In the genomic region with DNA sequence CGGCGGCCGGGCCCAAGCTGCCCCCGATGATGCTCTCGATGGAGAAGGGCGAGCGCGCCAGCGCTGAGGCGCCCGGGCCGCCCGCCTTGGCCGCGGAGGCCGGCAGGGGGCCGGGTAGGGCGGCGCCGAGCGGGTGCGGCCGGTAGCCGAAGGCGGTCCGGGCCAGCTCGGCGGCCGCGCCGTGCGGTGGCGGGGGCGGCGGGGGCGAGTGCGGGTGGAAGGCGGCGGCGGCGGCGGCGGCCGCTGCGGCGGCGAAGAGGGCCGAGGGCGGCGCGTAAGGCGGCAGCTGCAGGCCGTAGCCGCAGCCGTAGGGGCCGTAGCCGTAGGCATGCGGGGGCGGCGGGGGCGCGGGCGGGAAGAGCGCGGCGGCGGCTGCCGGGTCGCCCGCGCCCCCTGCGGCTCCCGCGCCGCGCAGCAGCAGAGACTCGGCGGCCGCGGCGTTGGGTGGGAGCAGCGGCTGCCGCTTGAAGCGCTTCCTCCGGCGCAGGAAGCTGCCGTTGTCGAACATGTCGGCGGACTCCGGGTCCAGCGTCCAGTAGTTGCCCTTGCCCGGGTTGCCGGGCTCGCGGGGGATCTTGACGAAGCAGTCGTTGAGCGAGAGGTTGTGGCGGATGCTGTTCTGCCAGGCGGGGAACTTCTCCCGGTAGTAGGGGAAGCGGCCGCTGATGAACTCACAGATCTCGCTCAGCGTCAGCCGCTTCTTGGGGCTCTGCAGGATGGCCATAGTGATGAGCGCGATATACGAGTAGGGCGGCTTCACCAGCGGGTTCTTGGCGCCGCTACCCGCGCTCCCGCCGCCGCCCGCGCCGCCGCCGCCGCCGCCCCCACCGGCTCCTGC, we compare ENCODE assay signal across 8 cellular contexts. TPM values are rescaled to one million over a fixed set of nuclear protein-coding genes. Genes with fewer than 3 reads are reported as not detected.
DNase-seq lines count a peak whose midpoint lies in the region; ATAC-seq and TF ChIP-seq lines count a peak whose summit lies in the region.

No MANE protein-coding gene starts in this region.

- no peak overlapping the region for H2AFZ ChIP-seq in ACC112 (ENCODE audit: low read length, unreplicated experiment)

- in situ Hi-C loops in GM13977 (cut with MboI; ENCODE audit: low pct_unique_long_range_greater_than_20kb, low sequenced_read_pairs, unreplicated experiment) = no loop called here

- peak overlapping the region; percentile 82 for H3K27ac Mint-ChIP-seq in activated T-cell treated with anti-CD3 and anti-CD28 coated beads, Interleukin-2, amount 50 U/mL, for 24 hours
- H3K27ac Mint-ChIP-seq in progenitor cell of endocrine pancreas = peak overlapping the region; percentile 69

- TF ChIP-seq CTCF in GM13977 (IDR thresholded peaks at IDR 0.05; ENCODE audit: extremely low read depth, insufficient read depth, missing control alignments) (no peak), fibroblast of the aortic adventitia (IDR thresholded peaks at IDR 0.05; ENCODE audit: insufficient read depth, low read length) (no peak), progenitor cell of endocrine pancreas (IDR thresholded peaks at IDR 0.05; ENCODE audit: unreplicated experiment) (no peak)

- ATAC-seq in HG03159 (IDR thresholded peaks at IDR 0.05; ENCODE audit: unreplicated experiment) (no peak), GM21528 (IDR thresholded peaks at IDR 0.05; ENCODE audit: low FRiP score, unreplicated experiment) (no peak)

- H3K4me3 ChIP-seq in ACC112 (ENCODE audit: low read depth, low read length) = peak overlapping the region; percentile 92
- peak overlapping the region; percentile 78 for H3K4me3 ChIP-seq in fibroblast of the aortic adventitia (ENCODE audit: low read depth, low read length)

- H3K4me3 Mint-ChIP-seq in activated T-cell treated with anti-CD3 and anti-CD28 coated beads, Interleukin-2, amount 50 U/mL, for 24 hours = peak overlapping the region; percentile 78
- H3K4me3 Mint-ChIP-seq in progenitor cell of endocrine pancreas (ENCODE audit: low read depth) = peak overlapping the region; percentile 71

- H3K79me2 ChIP-seq in ACC112 (ENCODE audit: control insufficient read depth, insufficient read depth, low read length, unreplicated experiment) = peaks cover 32% of the 10 kb centered on the region

- H3K36me3 ChIP-seq in ACC112 (ENCODE audit: insufficient read depth, low read length) = peaks cover 9% of the 10 kb centered on the region; the same call in 1 of the 2 replicates

- peaks cover 83% of the 10 kb centered on the region for H3K27me3 Mint-ChIP-seq in activated T-cell treated with anti-CD3 and anti-CD28 coated beads, Interleukin-2, amount 50 U/mL, for 24 hours
- peaks cover 85% of the 10 kb centered on the region for H3K27me3 Mint-ChIP-seq in progenitor cell of endocrine pancreas

- H3K27ac ChIP-seq in ACC112 (ENCODE audit: low read depth, low read length) = peak overlapping the region; percentile 50; the same call in 1 of the 2 replicates

- H3K36me3 Mint-ChIP-seq in activated T-cell treated with anti-CD3 and anti-CD28 coated beads, Interleukin-2, amount 50 U/mL, for 24 hours (ENCODE audit: low read depth) = no peaks in the 10 kb centered on the region
- no peaks in the 10 kb centered on the region for H3K36me3 Mint-ChIP-seq in progenitor cell of endocrine pancreas (ENCODE audit: insufficient read depth)

- DNase-seq in GM13977 (ENCODE audit: low spot score) = peak; percentile 39
- DNase-seq in NCI-H1105 (lab: John Stamatoyannopoulos, UW) = peak; percentile 29
- DNase-seq in activated T-cell treated with anti-CD3 and anti-CD28 coated beads, Interleukin-2, amount 50 U/mL, for 24 hours = peak; percentile 73
- peak; percentile 67 for DNase-seq in fibroblast of the aortic adventitia (ENCODE audit: low read depth)
- peak; percentile 32 for DNase-seq in progenitor cell of endocrine pancreas (ENCODE audit: low spot score, unreplicated experiment)

- H3K4me1 Mint-ChIP-seq in activated T-cell treated with anti-CD3 and anti-CD28 coated beads, Interleukin-2, amount 50 U/mL, for 24 hours (ENCODE audit: low read depth) = peaks cover 19% of the 10 kb centered on the region
- H3K4me1 Mint-ChIP-seq in progenitor cell of endocrine pancreas (ENCODE audit: low read depth) = peaks cover 4% of the 10 kb centered on the region

- peaks cover 12% of the 10 kb centered on the region for H3K4me1 ChIP-seq in ACC112 (ENCODE audit: control insufficient read depth, insufficient read depth, low read length, unreplicated experiment)

- H3K27me3 ChIP-seq in ACC112 (ENCODE audit: insufficient read depth, low read length) = peaks cover 22% of the 10 kb centered on the region

- no peaks in the 10 kb centered on the region for H3K9me3 Mint-ChIP-seq in activated T-cell treated with anti-CD3 and anti-CD28 coated beads, Interleukin-2, amount 50 U/mL, for 24 hours
- no peaks in the 10 kb centered on the region for H3K9me3 Mint-ChIP-seq in progenitor cell of endocrine pancreas (ENCODE audit: low read depth)

RNA-seq across cellular contexts. Expression of a gene that starts 1.1 kb away (rescaled TPM):
- 0.74 and 4.2 TPM in 2 replicates for total RNA-seq in fibroblast of the aortic adventitia (ENCODE audit: low replicate concordance)
- 0.19 and 0.29 TPM in 2 replicates for total RNA-seq in progenitor cell of endocrine pancreas

RNA-seq across cellular contexts. Expression of a gene that starts 50.8 kb away (rescaled TPM):
- total RNA-seq in fibroblast of the aortic adventitia (ENCODE audit: low replicate concordance) = 393 and 484 TPM in 2 replicates
- 589 and 604 TPM in 2 replicates for total RNA-seq in progenitor cell of endocrine pancreas
